In genomic region chr5:174418809-174419522, GRCh38 we compare ENCODE assay signal across 8 cellular contexts.
DNase-seq lines count a peak whose midpoint lies in the region; ATAC-seq and TF ChIP-seq lines count a peak whose summit lies in the region.

No MANE protein-coding gene starts in this region.

- no peaks in the 10 kb centered on the region for H3K4me1 ChIP-seq in hepatocyte (ENCODE audit: insufficient read depth)
- H3K4me1 ChIP-seq in thoracic aorta (ENCODE audit: control insufficient read depth in 1 of 2, low read depth in 2 of 2): peaks cover 0 to 19% of the 10 kb centered on the region in 2 donors

- peak overlapping the region; percentile 83 for H3K4me2 ChIP-seq in hepatocyte

- no peaks in the 10 kb centered on the region for H4K20me1 ChIP-seq in hepatocyte (ENCODE audit: insufficient read depth, poor library complexity, severe bottlenecking)

- H3K9ac ChIP-seq in SK-N-MC (ENCODE audit: insufficient read length): no peak overlapping the region

- DNase-seq in AG09309 (ENCODE audit: low read depth) (no peak), SK-N-MC (ENCODE audit: low read depth, low spot score) (no peak), hepatocyte (ENCODE audit: low spot score) (peak; percentile 68), thoracic aorta (ENCODE audit: low spot score) (no peak), amniotic stem cell (lab: John Stamatoyannopoulos, UW) (no peak), NCI-H524 treated with DMSO at 0.1 percent for 48 hours (lab: John Stamatoyannopoulos, UW) (no peak)

- TF ChIP-seq CTCF in AG09309 (IDR thresholded peaks at IDR 0.05; ENCODE audit: control insufficient read depth, insufficient read depth, low read depth, low read length, missing control alignments) (no peak), hepatocyte (IDR thresholded peaks at IDR 0.05; ENCODE audit: poor library complexity) (no peak), thoracic aorta (IDR thresholded peaks at IDR 0.05) (no peak)

- no peaks in the 10 kb centered on the region for H3K9me2 ChIP-seq in hepatocyte (replicated peaks; ENCODE audit: insufficient read depth)

- ATAC-seq in GM21390 (IDR thresholded peaks at IDR 0.05; ENCODE audit: unreplicated experiment) (peak; percentile 36), thoracic aorta (ENCODE audit: insufficient number of reproducible peaks, low FRiP score, low read depth) (no peak), HG02759 (IDR thresholded peaks at IDR 0.05; ENCODE audit: unreplicated experiment) (no peak)

- H3K27me3 ChIP-seq in hepatocyte (no peaks in the 10 kb centered on the region), thoracic aorta (replicated peaks; ENCODE audit: insufficient read depth) (no peaks in the 10 kb centered on the region)

- H3K27ac ChIP-seq in SK-N-MC: no peak overlapping the region
- peak overlapping the region; percentile 61 for H3K27ac ChIP-seq in hepatocyte
- peak overlapping the region in 1 of 2 donors; percentile 34 for H3K27ac ChIP-seq in thoracic aorta

- H2AFZ ChIP-seq in hepatocyte: peak overlapping the region; percentile 72

- WGBS in hepatocyte (ENCODE audit: low lambda C conversion rate, missing lambda C conversion rate): 5% methylated on average over 16 of the region's 17 CpGs

- no peaks in the 10 kb centered on the region for H3K79me2 ChIP-seq in hepatocyte

- no peaks in the 10 kb centered on the region for H3K36me3 ChIP-seq in SK-N-MC (ENCODE audit: insufficient read depth, low read length)
- no peaks in the 10 kb centered on the region for H3K36me3 ChIP-seq in hepatocyte (replicated peaks; ENCODE audit: insufficient read depth, low read depth)
- no peaks in the 10 kb centered on the region for H3K36me3 ChIP-seq in thoracic aorta

- H3K9me3 ChIP-seq in SK-N-MC (ENCODE audit: low read depth, low read length) (no peaks in the 10 kb centered on the region), hepatocyte (ENCODE audit: low read depth) (no peaks in the 10 kb centered on the region), thoracic aorta (no peaks in the 10 kb centered on the region)

- H3K4me3 ChIP-seq in AG09309 (ENCODE audit: control insufficient read depth, low read depth, low read length) (peak overlapping the region; percentile 26), SK-N-MC (peak overlapping the region; percentile 57), hepatocyte (peak overlapping the region; percentile 24), thoracic aorta (peak overlapping the region; percentile 70)
